Comparison of ENCODE assay signal across 31 cellular contexts in genomic region chr12:119239040-119239439, GRCh38.
"Had no signal": no experiment of that assay in that cellular context is flagged by ENCODE, and none has a peak within 500 bp of the region (broad histone marks: within the 10 kb centered on the region; RNA-seq: fewer than 3 reads in every experiment).

No MANE protein-coding gene starts in this region.

- H3K27me3 ChIP-seq: adrenal gland, ascending aorta, cardiac muscle cell, gastrocnemius medialis, testis, transverse colon had no signal

- H3K36me3 ChIP-seq: adrenal gland, ascending aorta, cardiac muscle cell, gastrocnemius medialis, left ventricle myocardium inferior, transverse colon had no signal

- DNase-seq: activated CD4-positive, alpha-beta memory T cell treated with anti-CD3 and anti-CD28 coated beads for 36 hours; activated CD4-positive, alpha-beta T cell treated with anti-CD3 and anti-CD28 coated beads, Interleukin-2, amount 10 ng/mL, durations not matched to agents 24 days and 14 days; activated CD4-positive, CD25-positive, alpha-beta regulatory T cell treated with anti-CD3 and anti-CD28 coated beads, Interleukin-2, amount 50 U/mL, for 72 hours; activated CD8-positive, alpha-beta memory T cell treated with anti-CD3 and anti-CD28 coated beads, Interleukin-2, amount 50 U/mL, for 4 hours; activated effector memory CD4-positive, alpha-beta T cell treated with anti-CD3 and anti-CD28 coated beads, Interleukin-2, amount 50 U/mL, for 16 hours; activated naive CD4-positive, alpha-beta T cell treated with anti-CD3 and anti-CD28 coated beads for 36 hours; activated naive CD8-positive, alpha-beta T cell treated with anti-CD3 and anti-CD28 coated beads for 36 hours; activated T-cell treated with anti-CD3 and anti-CD28 coated beads, Interleukin-2, amount 50 U/mL, for 1 hour; adrenal gland; dorsolateral prefrontal cortex; effector memory CD4-positive, alpha-beta T cell; erythroblast; gastrocnemius medialis; glutamatergic neuron; left ventricle myocardium inferior; mesendoderm; natural killer cell; posterior cingulate gyrus; stimulated activated CD4-positive, alpha-beta T cell treated with anti-CD3 and anti-CD28 coated beads, Interleukin-12 subunit alpha, Interleukin-12 subunit beta, amount 100 ng/mL, for 4 hours; stimulated activated CD4-positive, alpha-beta T cell treated with anti-CD3 and anti-CD28 coated beads, Interleukin-4, amount 100 ng/mL, for 1 hour; stimulated activated naive CD8-positive, alpha-beta T cell treated with anti-CD3 and anti-CD28 coated beads, Interleukin-15, Interleukin-2, amounts not matched to agents 100 U/mL and 50 U/mL, for 24 hours; testis; transverse colon had no signal

- H3K4me3 ChIP-seq: adrenal gland, ascending aorta, cardiac muscle cell, coronary artery, dorsolateral prefrontal cortex, gastrocnemius medialis, left ventricle myocardium inferior, lung, skin epidermis, testis, transverse colon had no signal

- ATAC-seq: gastrocnemius medialis; natural killer cell; sciatic nerve; stimulated activated naive CD8-positive, alpha-beta T cell treated with anti-CD3 and anti-CD28 coated beads, Interleukin-15, Interleukin-2, amounts not matched to agents 100 U/mL and 50 U/mL, for 24 hours had no signal

- H3K4me3 Mint-ChIP-seq: activated CD4-positive, alpha-beta memory T cell treated with anti-CD3 and anti-CD28 coated beads for 36 hours; activated CD4-positive, alpha-beta T cell treated with anti-CD3 and anti-CD28 coated beads, Interleukin-2, amount 10 ng/mL, durations not matched to agents 24 days and 14 days; activated naive CD4-positive, alpha-beta T cell treated with anti-CD3 and anti-CD28 coated beads for 36 hours; activated naive CD8-positive, alpha-beta T cell treated with anti-CD3 and anti-CD28 coated beads for 36 hours; activated T-helper 1 cell treated with anti-CD3 and anti-CD28 coated beads, Interleukin-12 subunit alpha, Interleukin-12 subunit beta, Interleukin-2, Interleukin-4 antibody, amounts not matched to agents 30 ng/mL and 10 ng/mL and 1 ng/mL, durations not matched to agents 14 hours and 24 hours and 36 hours; brain; natural killer cell had no signal

- H3K4me1 ChIP-seq: adrenal gland, gastrocnemius medialis, testis, transverse colon had no signal

- H3K27ac ChIP-seq: adrenal gland, ascending aorta, cardiac muscle cell, dorsolateral prefrontal cortex, gastrocnemius medialis, left ventricle myocardium inferior, skin epidermis, testis, transverse colon had no signal

- H3K9me3 Mint-ChIP-seq: activated CD4-positive, alpha-beta T cell treated with anti-CD3 and anti-CD28 coated beads, Interleukin-2, amount 10 ng/mL, durations not matched to agents 24 days and 14 days; activated naive CD4-positive, alpha-beta T cell treated with anti-CD3 and anti-CD28 coated beads for 36 hours; natural killer cell had no signal

- H3K27me3 Mint-ChIP-seq: activated CD4-positive, alpha-beta memory T cell treated with anti-CD3 and anti-CD28 coated beads for 36 hours; activated CD4-positive, alpha-beta T cell treated with anti-CD3 and anti-CD28 coated beads, Interleukin-2, amount 10 ng/mL, durations not matched to agents 24 days and 14 days had no signal

- H3K36me3 Mint-ChIP-seq: activated CD4-positive, alpha-beta memory T cell treated with anti-CD3 and anti-CD28 coated beads for 36 hours; activated naive CD8-positive, alpha-beta T cell treated with anti-CD3 and anti-CD28 coated beads for 36 hours; brain; natural killer cell had no signal

- H3K4me1 Mint-ChIP-seq: activated CD4-positive, alpha-beta T cell treated with anti-CD3 and anti-CD28 coated beads, Interleukin-2, amount 10 ng/mL, durations not matched to agents 24 days and 14 days; activated naive CD8-positive, alpha-beta T cell treated with anti-CD3 and anti-CD28 coated beads for 36 hours; natural killer cell had no signal

- H3K27ac Mint-ChIP-seq: activated CD4-positive, alpha-beta memory T cell treated with anti-CD3 and anti-CD28 coated beads for 36 hours; activated CD4-positive, alpha-beta T cell treated with anti-CD3 and anti-CD28 coated beads, Interleukin-2, amount 10 ng/mL, durations not matched to agents 24 days and 14 days; activated naive CD4-positive, alpha-beta T cell treated with anti-CD3 and anti-CD28 coated beads for 36 hours; activated naive CD8-positive, alpha-beta T cell treated with anti-CD3 and anti-CD28 coated beads for 36 hours; activated T-helper 1 cell treated with anti-CD3 and anti-CD28 coated beads, Interleukin-12 subunit alpha, Interleukin-12 subunit beta, Interleukin-2, Interleukin-4 antibody, amounts not matched to agents 30 ng/mL and 10 ng/mL and 1 ng/mL, durations not matched to agents 14 hours and 24 hours and 36 hours; brain; natural killer cell had no signal

- H3K9me3 ChIP-seq: adrenal gland, ascending aorta, gastrocnemius medialis, left ventricle myocardium inferior, testis, transverse colon had no signal
